Comparison of ENCODE assay signal across 7 cellular contexts in genomic region chr1:223556414-223557124, GRCh38.
DNase-seq lines count a peak whose midpoint lies in the region; ATAC-seq and TF ChIP-seq lines count a peak whose summit lies in the region.

No MANE protein-coding gene starts in this region.

- H2AFZ ChIP-seq in mammary epithelial cell (ENCODE audit: low read depth, low read length) (no peak overlapping the region), osteoblast (ENCODE audit: low read length) (no peak overlapping the region)

- H3K27me3 ChIP-seq in mammary epithelial cell (ENCODE audit: insufficient read depth, low read length) (no peaks in the 10 kb centered on the region), osteoblast (ENCODE audit: insufficient read depth, low read length) (no peaks in the 10 kb centered on the region)

- H3K36me3 ChIP-seq in mammary epithelial cell (ENCODE audit: insufficient read depth, low read length), result no peaks in the 10 kb centered on the region
- H3K36me3 ChIP-seq in osteoblast (ENCODE audit: insufficient read depth, low read length), result no peaks in the 10 kb centered on the region

- DNase-seq in EH (ENCODE audit: low read depth) (peak; percentile 11), NCI-H82 treated with DMSO at 0.1 percent for 48 hours (lab: John Stamatoyannopoulos, UW; ENCODE audit: unreplicated experiment) (peak; percentile 54), mammary epithelial cell (peak; percentile 50), osteoblast (ENCODE audit: insufficient read length, low spot score, missing footprints) (peak; percentile 79), DMS153 (lab: John Stamatoyannopoulos, UW) (no peak)

- intact Hi-C loops in mammary epithelial cell (cut with micrococcal nuclease), result no loop called here

- 39% methylated on average over 8 of the region's 8 CpGs for WGBS in mammary epithelial cell (ENCODE audit: low coverage, missing lambda C conversion rate)

- TF ChIP-seq CTCF in mammary epithelial cell (conservative IDR thresholded peaks at IDR 0.05 in 1 of 2, IDR thresholded peaks at IDR 0.05 in 1 of 2; ENCODE audit: extremely low read depth in 1 of 2, insufficient read depth in 1 of 2, low read depth in 1 of 2, low read length in 2 of 2), result peak; percentile 95 to 97
- peak; percentile 67 for TF ChIP-seq CTCF in osteoblast (IDR thresholded peaks at IDR 0.05; ENCODE audit: extremely low read depth, low read depth, low read length)

- CTCF ChIA-PET in mammary epithelial cell (lab: Charles Lee; ENCODE audit: low non-redundant PET), result interaction anchor here (0.6 to 0.8 kb wide), 6 partner anchors 56 to 802 kb away, joined by 3 to 5 read pairs (median 3); partner anchors contain the start of gene CAPN8

- H4K20me1 ChIP-seq in mammary epithelial cell (ENCODE audit: insufficient read depth, low read length) (no peaks in the 10 kb centered on the region), osteoblast (ENCODE audit: insufficient read depth, low read length) (no peaks in the 10 kb centered on the region)

- in situ Hi-C loops in mammary epithelial cell (cut with MboI; ENCODE audit: low sequenced_read_pairs in 2 of 2), result no loop called here

- peak; percentile 72 for ATAC-seq in GM19043 (IDR thresholded peaks at IDR 0.05; ENCODE audit: low read depth, unreplicated experiment)
- ATAC-seq in HG03064 (IDR thresholded peaks at IDR 0.05; ENCODE audit: low read depth, unreplicated experiment), result peak; percentile 79

- H3K79me2 ChIP-seq in mammary epithelial cell (ENCODE audit: insufficient read depth, low read length), result no peaks in the 10 kb centered on the region
- H3K79me2 ChIP-seq in osteoblast (ENCODE audit: insufficient read depth, low read length), result no peaks in the 10 kb centered on the region

- dilution Hi-C loops in mammary epithelial cell (cut with HindIII; ENCODE audit: low sequenced_read_pairs), result no loop called here

- H3K4me1 ChIP-seq in mammary epithelial cell (ENCODE audit: insufficient read depth, low read length), result no peaks in the 10 kb centered on the region
- no peaks in the 10 kb centered on the region for H3K4me1 ChIP-seq in osteoblast (ENCODE audit: insufficient read depth, low read length)

- H3K4me3 ChIP-seq in mammary epithelial cell (replicated peaks in 1 of 3; ENCODE audit: insufficient read depth in 1 of 3, low read depth in 2 of 3, low read length in 3 of 3), result no peak overlapping the region
- no peak overlapping the region for H3K4me3 ChIP-seq in osteoblast (ENCODE audit: insufficient read depth, low read length)

- H3K27ac ChIP-seq in mammary epithelial cell (ENCODE audit: insufficient read depth, low read depth, low read length), result no peak overlapping the region
- no peak overlapping the region for H3K27ac ChIP-seq in osteoblast (ENCODE audit: low read depth, low read length)

- H3K9me3 ChIP-seq in mammary epithelial cell (replicated peaks; ENCODE audit: insufficient read depth, low read length), result no peaks in the 10 kb centered on the region
- H3K9me3 ChIP-seq in osteoblast (ENCODE audit: low read depth, low read length), result no peaks in the 10 kb centered on the region

- BruUV-seq in mammary epithelial cell (replicated peaks; lab: Mats Ljungman, UMichigan), result no TSS peak

- H3K4me2 ChIP-seq in mammary epithelial cell (ENCODE audit: insufficient read depth, low read depth, low read length) (no peak overlapping the region), osteoblast (ENCODE audit: insufficient read depth, low read length) (no peak overlapping the region)

- no peak overlapping the region for H3K9ac ChIP-seq in mammary epithelial cell (ENCODE audit: insufficient read depth, low read length)
